ENCODE assay signal across 1 cellular context in genomic region chr2:216013080-216013909, GRCh38.
TF ChIP-seq lines count a peak whose summit lies in the region.

Gene MREG (minus strand): TSS chr2:216013551. CDS start chr2:216013327, 224 bp downstream.

TF ChIP-seq in WTC11, 78 proteins besides CTCF, POLR2A, EP300 and RAD21 (continued from another document):
- TF ChIP-seq ATF6 (CRISPR knock-in tag; IDR thresholded peaks at IDR 0.05) (no peak), ZNF532 (CRISPR knock-in tag; IDR thresholded peaks at IDR 0.05; ENCODE audit: borderline replicate concordance) (no peak), E2F1 (CRISPR knock-in tag; IDR thresholded peaks at IDR 0.05) (no peak), ARID4B (CRISPR knock-in tag; IDR thresholded peaks at IDR 0.05; ENCODE audit: borderline replicate concordance) (peak; percentile 90; the same call in 1 of the 2 replicates), ETV6 (CRISPR knock-in tag; IDR thresholded peaks at IDR 0.05) (peak; percentile 53; the same call in 1 of the 2 replicates), FOXP1 (CRISPR knock-in tag; IDR thresholded peaks at IDR 0.05; ENCODE audit: borderline replicate concordance) (peak; percentile 69; the same call in 1 of the 2 replicates), CREB1 (CRISPR knock-in tag; IDR thresholded peaks at IDR 0.05) (no peak), TEAD1 (CRISPR knock-in tag; IDR thresholded peaks at IDR 0.05) (peak; percentile 66; the same call in 1 of the 2 replicates), ZNF416 (CRISPR knock-in tag; IDR thresholded peaks at IDR 0.05) (no peak), TP53 (CRISPR knock-in tag; IDR thresholded peaks at IDR 0.05) (peak; percentile 87; the same call in 1 of the 2 replicates), MLX (CRISPR knock-in tag; IDR thresholded peaks at IDR 0.05) (no peak), USF2 (CRISPR knock-in tag; IDR thresholded peaks at IDR 0.05) (peak; percentile 22; the same call in 1 of the 2 replicates), E2F5 (CRISPR knock-in tag; IDR thresholded peaks at IDR 0.05) (no peak; the same call in 1 of the 2 replicates), ZNF512 (CRISPR knock-in tag; IDR thresholded peaks at IDR 0.05; ENCODE audit: borderline replicate concordance) (no peak), SMAD3 (CRISPR knock-in tag; IDR thresholded peaks at IDR 0.05; ENCODE audit: borderline replicate concordance) (0 out of 2 replicates have a peak, but pooled peaks have one; percentile 39), ESRRA (CRISPR knock-in tag; IDR thresholded peaks at IDR 0.05; ENCODE audit: borderline replicate concordance) (peak; percentile 22; the same call in 1 of the 2 replicates), ZNF281 (CRISPR knock-in tag; IDR thresholded peaks at IDR 0.05) (no peak), NR3C1 (CRISPR knock-in tag; conservative IDR thresholded peaks at IDR 0.05; ENCODE audit: low read depth) (no peak), IRF1 (CRISPR knock-in tag; IDR thresholded peaks at IDR 0.05) (no peak), ZMAT4 (CRISPR knock-in tag; IDR thresholded peaks at IDR 0.05) (no peak)
TF ChIP-seq in WTC11: peak in this region for 17.
